Comparison of ENCODE assay signal across 28 cellular contexts in genomic region chr3:126351086-126351770, GRCh38. TPM values are rescaled to one million over a fixed set of nuclear protein-coding genes. Genes with fewer than 3 reads are reported as not detected.
DNase-seq lines count a peak whose midpoint lies in the region; ATAC-seq and TF ChIP-seq lines count a peak whose summit lies in the region.
"Had no signal": no experiment of that assay in that cellular context is flagged by ENCODE, and none has a peak within 500 bp of the region (broad histone marks: within the 10 kb centered on the region; RNA-seq: fewer than 3 reads in every experiment).

No MANE protein-coding gene starts in this region.

- WGBS in gastroesophageal sphincter (ENCODE audit: low coverage in 1 of 2), 2 donors: 53% methylated on average over 2 of the region's 10 CpGs; no CpG with 5 or more reads in 1 of the 2 donors
- WGBS in transverse colon (ENCODE audit: low coverage in 1 of 2), 2 donors: 83 to 100% methylated on average over 1 to 10 of the region's 10 CpGs

- TF ChIP-seq CTCF in MCF 10A (IDR thresholded peaks at IDR 0.05; ENCODE audit: unreplicated experiment) (no peak), breast epithelium (IDR thresholded peaks at IDR 0.05) (no peak), gastroesophageal sphincter (IDR thresholded peaks at IDR 0.05) (no peak), transverse colon (IDR thresholded peaks at IDR 0.05) (no peak), type B pancreatic cell (conservative IDR thresholded peaks at IDR 0.05) (no peak)

- H3K36me3 Mint-ChIP-seq in MCF 10A (ENCODE audit: insufficient read depth, unreplicated experiment): no peaks in the 10 kb centered on the region
- H3K36me3 Mint-ChIP-seq in type B pancreatic cell: no peaks in the 10 kb centered on the region
- H3K36me3 Mint-ChIP-seq: activated naive CD4-positive, alpha-beta T cell treated with anti-CD3 and anti-CD28 coated beads, Interleukin-2, amount 50 U/mL, for 24 hours; neural progenitor cell had no signal

- H3K4me1 Mint-ChIP-seq in MCF 10A (ENCODE audit: insufficient read depth, unreplicated experiment) (peaks cover 2% of the 10 kb centered on the region), type B pancreatic cell (ENCODE audit: unreplicated experiment) (peaks cover 6% of the 10 kb centered on the region)

- H3K27ac Mint-ChIP-seq in MCF 10A (ENCODE audit: low read depth, unreplicated experiment): peak overlapping the region; percentile 74
- no peak overlapping the region for H3K27ac Mint-ChIP-seq in type B pancreatic cell
- H3K27ac Mint-ChIP-seq: activated CD8-positive, alpha-beta T cell treated with anti-CD3 and anti-CD28 coated beads, Interleukin-2, amount 10 ng/mL, durations not matched to agents 7 days and 5 days; activated naive CD4-positive, alpha-beta T cell treated with anti-CD3 and anti-CD28 coated beads, Interleukin-2, amount 50 U/mL, for 24 hours; dendritic cell treated with granulocyte-macrophage colony-stimulating factor and Interleukin-4, amounts not matched to agents 40 ng/mL and 50 ng/mL, for 4 days; neural progenitor cell; T-helper 1 cell treated with Interleukin-12 subunit alpha and Interleukin-12 subunit beta and Interleukin-4 antibody, amounts not matched to agents 30 μg/mL and 1 μg/mL, for 36 hours had no signal

- in situ Hi-C loops in transverse colon (cut with MboI; ENCODE audit: low pct_ligation_motif_present in 1 of 4, low pct_unique_long_range_greater_than_20kb in 1 of 4, low sequenced_read_pairs in 3 of 4): no loop called here

- H3K9me3 Mint-ChIP-seq in MCF 10A (ENCODE audit: unreplicated experiment): no peaks in the 10 kb centered on the region
- no peaks in the 10 kb centered on the region for H3K9me3 Mint-ChIP-seq in type B pancreatic cell
- H3K9me3 Mint-ChIP-seq: activated naive CD4-positive, alpha-beta T cell treated with anti-CD3 and anti-CD28 coated beads, Interleukin-2, amount 50 U/mL, for 24 hours; activated T-cell treated with anti-CD3 and anti-CD28 coated beads, Interleukin-2, amount 50 U/mL, for 4 hours; dendritic cell treated with granulocyte-macrophage colony-stimulating factor and Interleukin-4, amounts not matched to agents 40 ng/mL and 50 ng/mL, for 4 days; neural progenitor cell; T-helper 1 cell treated with Interleukin-12 subunit alpha and Interleukin-12 subunit beta and Interleukin-4 antibody, amounts not matched to agents 30 μg/mL and 1 μg/mL, for 36 hours had no signal

- no peak overlapping the region for H3K4me3 ChIP-seq in breast epithelium
- no peak overlapping the region for H3K4me3 ChIP-seq in gastroesophageal sphincter
- H3K4me3 ChIP-seq in transverse colon: no peak overlapping the region
- H3K4me3 ChIP-seq: A549, BLaER1, neural progenitor cell, SJCRH30, vagina had no signal

- no peaks in the 10 kb centered on the region for H3K36me3 ChIP-seq in breast epithelium
- H3K36me3 ChIP-seq in gastroesophageal sphincter: peaks cover 0 to 88% of the 10 kb centered on the region in 2 donors
- H3K36me3 ChIP-seq in transverse colon: no peaks in the 10 kb centered on the region
- H3K36me3 ChIP-seq: BLaER1, neural progenitor cell, SJCRH30 had no signal

- no peak overlapping the region for H3K4me3 Mint-ChIP-seq in MCF 10A (ENCODE audit: unreplicated experiment)
- no peak overlapping the region for H3K4me3 Mint-ChIP-seq in type B pancreatic cell
- H3K4me3 Mint-ChIP-seq: activated CD8-positive, alpha-beta T cell treated with anti-CD3 and anti-CD28 coated beads, Interleukin-2, amount 10 ng/mL, durations not matched to agents 7 days and 5 days; activated naive CD4-positive, alpha-beta T cell treated with anti-CD3 and anti-CD28 coated beads, Interleukin-2, amount 50 U/mL, for 24 hours; activated T-cell treated with anti-CD3 and anti-CD28 coated beads, Interleukin-2, amount 50 U/mL, for 4 hours; dendritic cell treated with granulocyte-macrophage colony-stimulating factor and Interleukin-4, amounts not matched to agents 40 ng/mL and 50 ng/mL, for 4 days; neural progenitor cell; T-helper 1 cell treated with Interleukin-12 subunit alpha and Interleukin-12 subunit beta and Interleukin-4 antibody, amounts not matched to agents 30 μg/mL and 1 μg/mL, for 36 hours had no signal

- H3K9me3 ChIP-seq in breast epithelium: no peaks in the 10 kb centered on the region
- H3K9me3 ChIP-seq in gastroesophageal sphincter: no peaks in the 10 kb centered on the region
- H3K9me3 ChIP-seq in transverse colon: no peaks in the 10 kb centered on the region
- H3K9me3 ChIP-seq: A549, BLaER1, SJCRH30, vagina had no signal

- TF ChIP-seq POLR2A in breast epithelium (IDR thresholded peaks at IDR 0.05) (no peak), gastroesophageal sphincter (IDR thresholded peaks at IDR 0.05) (no peak), transverse colon (IDR thresholded peaks at IDR 0.05) (no peak)

- H3K27me3 Mint-ChIP-seq in MCF 10A (ENCODE audit: insufficient read depth, unreplicated experiment): no peaks in the 10 kb centered on the region
- H3K27me3 Mint-ChIP-seq in type B pancreatic cell: peaks cover 6% of the 10 kb centered on the region

- no peaks in the 10 kb centered on the region for H3K27me3 ChIP-seq in breast epithelium
- no peaks in the 10 kb centered on the region for H3K27me3 ChIP-seq in gastroesophageal sphincter
- peaks cover 11% of the 10 kb centered on the region for H3K27me3 ChIP-seq in transverse colon
- H3K27me3 ChIP-seq: neural progenitor cell, SJCRH30, vagina had no signal

- H3K27ac ChIP-seq in breast epithelium: no peak overlapping the region
- H3K27ac ChIP-seq in gastroesophageal sphincter: peak overlapping the region in 3 of 4 donors; percentile 9 to 99 (median 91)
- H3K27ac ChIP-seq in transverse colon: no peak overlapping the region
- H3K27ac ChIP-seq: A549, BLaER1, foreskin keratinocyte, neural progenitor cell, SJCRH30, vagina, VCaP had no signal

- CTCF ChIA-PET in MCF 10A (lab: Yijun Ruan, JAX): interaction anchor here (0.8 to 1.3 kb wide), 2 partner anchors 85 to 217 kb away, joined by 3 to 4 read pairs; no protein-coding TSS in a partner anchor

- H3K4me1 ChIP-seq in breast epithelium (peaks cover 0 to 4% of the 10 kb centered on the region in 2 donors), gastroesophageal sphincter (peaks cover 0 to 95% (median 20%) of the 10 kb centered on the region in 3 donors), transverse colon (peaks cover 0 to 20% (median 3%) of the 10 kb centered on the region in 4 donors)
- H3K4me1 ChIP-seq: A549, foreskin keratinocyte, SJCRH30 had no signal

- no peak for ATAC-seq in gastroesophageal sphincter
- ATAC-seq in GM18519 (IDR thresholded peaks at IDR 0.05; ENCODE audit: low FRiP score, unreplicated experiment): no peak
- ATAC-seq: activated CD8-positive, alpha-beta T cell treated with anti-CD3 and anti-CD28 coated beads, Interleukin-2, amount 10 ng/mL, durations not matched to agents 7 days and 5 days; activated T-cell treated with anti-CD3 and anti-CD28 coated beads, Interleukin-2, amount 50 U/mL, for 4 hours; foreskin keratinocyte; stimulated activated naive CD8-positive, alpha-beta T cell treated with anti-CD3 and anti-CD28 coated beads, Interleukin-15, Interleukin-2, amounts not matched to agents 100 U/mL and 50 U/mL, for 24 hours had no signal

- DNase-seq in MCF 10A (ENCODE audit: unreplicated experiment): no peak
- DNase-seq in breast epithelium (ENCODE audit: low spot score in 2 of 2): no peak
- peak in 7 of 10 donors; percentile 1 to 66 (median 19) for DNase-seq in posterior cingulate gyrus
- peak; percentile 3 for DNase-seq in transverse colon
- DNase-seq in NCI-H1694 treated with DMSO at 0.1 percent for 48 hours (lab: John Stamatoyannopoulos, UW): no peak
- no peak for DNase-seq in type B pancreatic cell (ENCODE audit: extremely low spot score, unreplicated experiment)
- DNase-seq: activated CD8-positive, alpha-beta T cell treated with anti-CD3 and anti-CD28 coated beads, Interleukin-2, amount 10 ng/mL, durations not matched to agents 7 days and 5 days; activated T-cell treated with anti-CD3 and anti-CD28 coated beads, Interleukin-2, amount 50 U/mL, for 4 hours; foreskin keratinocyte; Kasumi-1; kidney glomerular epithelial cell; midbrain; NCI-H748 treated with DMSO at 0.1 percent for 48 hours; retina; SJCRH30; stimulated activated naive CD8-positive, alpha-beta T cell treated with anti-CD3 and anti-CD28 coated beads, Interleukin-15, Interleukin-2, amounts not matched to agents 100 U/mL and 50 U/mL, for 24 hours had no signal

- POLR2A ChIA-PET in MCF 10A (lab: Yijun Ruan, JAX): no interaction called here

- intact Hi-C loops in MCF 10A (cut with micrococcal nuclease) (no loop called here), breast epithelium (cut with DNase I; ENCODE audit: low total_unique reads) (no loop called here), posterior cingulate gyrus (cut with DNase I) (no loop called here), transverse colon (cut with DNase I; ENCODE audit: low total_unique reads) (loop anchor here (10.0 kb wide), 1 partner anchor 86 kb away; no protein-coding TSS in a partner anchor)

- BruUV-seq in MCF 10A (replicated peaks; lab: Mats Ljungman, UMichigan): no TSS peak

- TF ChIP-seq EP300 in gastroesophageal sphincter (IDR thresholded peaks at IDR 0.05): no peak
- no peak for TF ChIP-seq EP300 in transverse colon (IDR thresholded peaks at IDR 0.05; ENCODE audit: low read depth)

RNA-seq across cellular contexts. Expression of gene KLF15, which starts 6.0 kb away (rescaled TPM):
- total RNA-seq in MCF 10A (2022) (5.3 and 8.3 TPM in 2 replicates), breast epithelium (100 to 1,000 TPM in 1 of 3 donors, 10 to 100 TPM in 2; 36.3 to 129 (median 44.2) TPM), gastroesophageal sphincter (100 to 1,000 TPM in 1 of 4 donors, 10 to 100 TPM in 3; 69.5 to 110 (median 94.0) TPM), transverse colon (10 to 100 TPM in 2 of 4 donors, 1 to 10 TPM in 2; 4.0 to 19.5 (median 8.4) TPM), type B pancreatic cell (ENCODE audit: low replicate concordance) (2.4 and 7.9 TPM in 2 replicates)
- total RNA-seq: activated CD8-positive, alpha-beta T cell treated with anti-CD3 and anti-CD28 coated beads, Interleukin-2, amount 10 ng/mL, durations not matched to agents 7 days and 5 days had no signal

RNA-seq across cellular contexts. Expression of gene CFAP100, which starts 43.5 kb away (rescaled TPM):
- not detected in 2 replicates for total RNA-seq in MCF 10A (2022)
- total RNA-seq in breast epithelium: not detected
- total RNA-seq in gastroesophageal sphincter: not detected
- total RNA-seq in transverse colon: not detected
- total RNA-seq in type B pancreatic cell (ENCODE audit: low replicate concordance): 4.3 TPM in 1 of 2 replicates, not detected in the other
- total RNA-seq: activated CD8-positive, alpha-beta T cell treated with anti-CD3 and anti-CD28 coated beads, Interleukin-2, amount 10 ng/mL, durations not matched to agents 7 days and 5 days; activated T-cell treated with anti-CD3 and anti-CD28 coated beads, Interleukin-2, amount 50 U/mL, for 4 hours; foreskin keratinocyte; HT1080; OCI-LY7; SJCRH30; vagina had no signal

Comparison
In these comparisons a context has a peak if more than half of its experiments do, and no peak if none do; other contexts are left out.
1. DNase-seq: peak in posterior cingulate gyrus (7 of 10) and transverse colon (single experiment); none in MCF 10A (single experiment), breast epithelium (0 of 2), NCI-H1694 treated with DMSO at 0.1 percent for 48 hours (single experiment) and type B pancreatic cell (single experiment).
2. H3K27ac ChIP-seq: peak in gastroesophageal sphincter (3 of 4); none in breast epithelium (0 of 2) and transverse colon (0 of 4).